In the genomic region with DNA sequence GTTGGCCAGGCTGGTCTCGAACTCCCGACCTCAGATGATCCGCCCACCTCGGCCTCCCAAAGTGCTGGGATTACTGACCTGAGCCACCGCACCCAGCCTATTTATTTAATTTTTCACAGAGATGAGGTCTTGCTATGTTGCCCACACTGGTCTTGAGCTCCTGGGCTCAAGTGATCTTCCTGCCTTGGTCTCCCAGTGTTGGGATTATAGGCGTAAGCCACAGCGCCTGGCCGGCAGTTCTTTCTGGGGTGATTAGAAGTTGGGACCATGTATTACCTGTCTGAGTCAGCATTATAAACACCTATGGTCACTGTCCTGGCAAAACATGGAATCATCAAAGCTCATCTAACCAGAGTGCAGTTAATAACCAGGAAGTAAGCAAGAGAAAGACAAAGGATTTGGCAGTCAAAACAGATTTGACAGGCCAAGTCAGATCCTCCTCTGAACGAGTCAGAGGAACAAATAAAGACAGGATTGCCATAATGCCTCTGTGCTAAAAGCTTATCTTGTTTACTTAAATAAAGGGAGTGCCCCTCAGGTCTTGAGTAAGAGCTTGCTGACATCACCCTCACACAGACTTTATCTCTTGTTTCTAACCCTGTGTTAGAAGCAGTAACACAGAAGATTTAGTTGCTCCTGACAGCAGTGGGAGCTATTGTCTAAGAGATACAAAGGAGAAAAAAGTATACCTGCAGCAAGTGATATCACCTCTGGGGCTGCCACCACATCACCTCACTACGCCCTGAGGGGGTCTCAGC, we compare ENCODE assay signal across 8 cellular contexts. TPM values are rescaled to one million over a fixed set of nuclear protein-coding genes. Genes with fewer than 3 reads are reported as not detected.
A peak's percentile ranks its signal among the peaks of the same experiment; 100 is the strongest.
DNase-seq lines count a peak whose midpoint lies in the region; ATAC-seq, FAIRE-seq and TF ChIP-seq lines count a peak whose summit lies in the region.

No MANE protein-coding gene starts in this region.

- H3K9me3 ChIP-seq in HUES6 (ENCODE audit: control insufficient read depth, insufficient read depth, low read depth, low read length) (no peaks in the 10 kb centered on the region), keratinocyte (ENCODE audit: control insufficient read depth, low read depth, low read length) (no peaks in the 10 kb centered on the region)

- no peaks in the 10 kb centered on the region for H3K79me2 ChIP-seq in keratinocyte (ENCODE audit: control insufficient read depth, insufficient read depth, low read length)

- H4K20me1 ChIP-seq in keratinocyte (ENCODE audit: control insufficient read depth, extremely low read depth, insufficient read depth, low read length), result no peaks in the 10 kb centered on the region

- POLR2A ChIA-PET in AG04449 (lab: Yijun Ruan, JAX), result no interaction called here

- H3K27me3 ChIP-seq in HUES6 (ENCODE audit: control insufficient read depth, insufficient read depth, low read length), result no peaks in the 10 kb centered on the region
- H3K27me3 ChIP-seq in keratinocyte (ENCODE audit: control insufficient read depth, extremely low read depth, insufficient read depth, low read length), result no peaks in the 10 kb centered on the region

- no peak overlapping the region for H3K4me3 Mint-ChIP-seq in activated T-helper 17 cell treated with anti-CD3 and anti-CD28 coated beads, Interleukin-2, amount 50 U/mL, for 72 hours
- H3K4me3 Mint-ChIP-seq in osteocyte (ENCODE audit: unreplicated experiment), result no peak overlapping the region

- H3K9me1 ChIP-seq in keratinocyte (ENCODE audit: control insufficient read depth, extremely low read depth, insufficient read depth, low read length), result no peaks in the 10 kb centered on the region

- H2AFZ ChIP-seq in keratinocyte (ENCODE audit: control insufficient read depth, low read length), result no peak overlapping the region

- no peak overlapping the region for H3K9ac ChIP-seq in HUES6 (ENCODE audit: low read length)
- H3K9ac ChIP-seq in keratinocyte (ENCODE audit: control insufficient read depth, extremely low read depth, insufficient read depth, low read length), result peak overlapping the region; percentile 10

- peaks cover 8% of the 10 kb centered on the region for H3K4me1 Mint-ChIP-seq in activated T-helper 17 cell treated with anti-CD3 and anti-CD28 coated beads, Interleukin-2, amount 50 U/mL, for 72 hours
- H3K4me1 Mint-ChIP-seq in osteocyte (ENCODE audit: unreplicated experiment), result no peaks in the 10 kb centered on the region

- no peak for TF ChIP-seq CTCF in AG04449 (IDR thresholded peaks at IDR 0.05; ENCODE audit: insufficient read depth, low read length, missing control alignments)
- peak; percentile 25 to 43 (median 26) for TF ChIP-seq CTCF in keratinocyte (optimal IDR thresholded peaks at IDR 0.05 in 1 of 3, IDR thresholded peaks at IDR 0.05 in 1 of 3, conservative IDR thresholded peaks at IDR 0.05 in 1 of 3; ENCODE audit: extremely low read depth in 1 of 3, insufficient read depth in 2 of 3, low read length in 3 of 3)
- TF ChIP-seq CTCF in osteocyte (IDR thresholded peaks at IDR 0.05), result no peak

- H3K4me3 ChIP-seq in AG04449 (ENCODE audit: low read depth, low read length) (no peak overlapping the region), HUES6 (ENCODE audit: low read depth, low read length) (no peak overlapping the region), keratinocyte (ENCODE audit: control insufficient read depth in 2 of 3, extremely low read depth in 1 of 3, insufficient read depth in 2 of 3, low read depth in 1 of 3, low read length in 3 of 3) (no peak overlapping the region)

- FAIRE-seq in keratinocyte (lab: Jason Lieb, UNC), result peak; percentile 98

- H3K27ac ChIP-seq in HUES6 (ENCODE audit: low read depth, low read length), result 0 out of 2 replicates have a peak overlapping the region, but pooled peaks have one; percentile 18
- H3K27ac ChIP-seq in keratinocyte (ENCODE audit: control insufficient read depth, insufficient read depth, low read length), result peak overlapping the region; percentile 42

- CTCF ChIA-PET in AG04449 (lab: Yijun Ruan, JAX), result interaction anchor here (0.6 to 1.6 kb wide), 8 partner anchors 10 to 213 kb away, joined by 3 to 5 read pairs (median 3); no protein-coding TSS in a partner anchor

- peak overlapping the region; percentile 39 for H3K27ac Mint-ChIP-seq in activated T-helper 17 cell treated with anti-CD3 and anti-CD28 coated beads, Interleukin-2, amount 50 U/mL, for 72 hours
- H3K27ac Mint-ChIP-seq in osteocyte (ENCODE audit: unreplicated experiment), result no peak overlapping the region

- ATAC-seq in activated T-helper 17 cell treated with anti-CD3 and anti-CD28 coated beads, Interleukin-2, amount 50 U/mL, for 72 hours (replicated peaks), result peak; percentile 13

- H3K27me3 Mint-ChIP-seq in activated T-helper 17 cell treated with anti-CD3 and anti-CD28 coated beads, Interleukin-2, amount 50 U/mL, for 72 hours, result no peaks in the 10 kb centered on the region
- H3K27me3 Mint-ChIP-seq in osteocyte (ENCODE audit: unreplicated experiment), result no peaks in the 10 kb centered on the region

- H3K4me1 ChIP-seq in HUES6 (ENCODE audit: control insufficient read depth, insufficient read depth, low read length) (peaks cover 12% of the 10 kb centered on the region; the same call in 1 of the 2 replicates), keratinocyte (ENCODE audit: control insufficient read depth, extremely low read depth, insufficient read depth, low read length) (peaks cover 12% of the 10 kb centered on the region)

- H3K9me3 Mint-ChIP-seq in activated T-helper 17 cell treated with anti-CD3 and anti-CD28 coated beads, Interleukin-2, amount 50 U/mL, for 72 hours, result no peaks in the 10 kb centered on the region
- H3K9me3 Mint-ChIP-seq in osteocyte (ENCODE audit: unreplicated experiment), result no peaks in the 10 kb centered on the region

- dilution Hi-C loops in keratinocyte (cut with MboI; ENCODE audit: extremely low pct_ligation_motif_present, low sequenced_read_pairs), result no loop called here

- peak overlapping the region; percentile 41 for H3K4me2 ChIP-seq in keratinocyte (ENCODE audit: control insufficient read depth, extremely low read depth, insufficient read depth, low read depth, low read length)

- peak; percentile 67 for DNase-seq in AG04449 (ENCODE audit: low read depth, low spot score)
- DNase-seq in keratinocyte (ENCODE audit: low read depth, low spot score), result peak; percentile 79
- DNase-seq in osteocyte (ENCODE audit: extremely low spot score, unreplicated experiment), result no peak
- DNase-seq in stimulated activated CD4-positive, alpha-beta T cell treated with anti-CD3 and anti-CD28 coated beads, Interleukin-2, amount 100 ng/mL, for 48 hours, result no peak
- no peak for DNase-seq in activated gamma-delta T cell treated with Interleukin-2 at 50 U/mL for 16 hours
- no peak for DNase-seq in ureter (ENCODE audit: low spot score)

- H3K36me3 ChIP-seq in HUES6 (ENCODE audit: control insufficient read depth, insufficient read depth, low read length), result no peaks in the 10 kb centered on the region
- peaks cover 4 to 6% of the 10 kb centered on the region in 2 experiments for H3K36me3 ChIP-seq in keratinocyte (ENCODE audit: control insufficient read depth in 2 of 2, extremely low read depth in 1 of 2, insufficient read depth in 2 of 2, low read length in 2 of 2)

- peaks cover 55% of the 10 kb centered on the region for H3K36me3 Mint-ChIP-seq in activated T-helper 17 cell treated with anti-CD3 and anti-CD28 coated beads, Interleukin-2, amount 50 U/mL, for 72 hours (ENCODE audit: low read depth)
- H3K36me3 Mint-ChIP-seq in osteocyte (ENCODE audit: unreplicated experiment), result peaks cover 16% of the 10 kb centered on the region

RNA-seq across cellular contexts. Expression of a gene that starts 3.7 kb away (rescaled TPM):
- total RNA-seq in activated T-helper 17 cell treated with anti-CD3 and anti-CD28 coated beads, Interleukin-2, amount 50 U/mL, for 72 hours, result under 1 TPM in 1 of 2 donors, not detected in 1; 0.11 TPM
- not detected in 3 replicates for polyA plus RNA-seq in keratinocyte
- not detected for polyA plus RNA-seq in keratinocyte (2011; ENCODE audit: low read depth)
- not detected in 2 replicates for polyA plus RNA-seq in keratinocyte (2011; cell fraction: cytosol; rRNA removed)
- polyA plus RNA-seq in keratinocyte (2011; cell fraction: nucleus; rRNA removed), result not detected in 2 replicates
- polyA plus RNA-seq in keratinocyte (2012; ENCODE audit: low replicate concordance), result 0.13 TPM in 1 of 2 replicates, not detected in the other
- not detected in 3 replicates for polyA minus RNA-seq in keratinocyte
- polyA minus RNA-seq in keratinocyte (2011; cell fraction: cytosol; rRNA and poly(A)+ RNA removed), result not detected
- polyA minus RNA-seq in keratinocyte (2011; cell fraction: nucleus; rRNA and poly(A)+ RNA removed), result not detected in 2 replicates
- total RNA-seq in osteocyte (not detected in 2 replicates), ureter (0.21 TPM)

Comparison
In these comparisons a context has a peak if more than half of its experiments do, and no peak if none do; other contexts are left out.
1. DNase-seq: peak in AG04449 (single experiment) and keratinocyte (single experiment); none in osteocyte (single experiment), stimulated activated CD4-positive, alpha-beta T cell treated with anti-CD3 and anti-CD28 coated beads, Interleukin-2, amount 100 ng/mL, for 48 hours (0 of 2), activated gamma-delta T cell treated with Interleukin-2 at 50 U/mL for 16 hours (single experiment) and ureter (single experiment).
2. CTCF ChIP-seq: peak in keratinocyte (3 of 3); none in AG04449 (single experiment) and osteocyte (single experiment).